Comparison of ENCODE assay signal across 18 cellular contexts in the genomic region with DNA sequence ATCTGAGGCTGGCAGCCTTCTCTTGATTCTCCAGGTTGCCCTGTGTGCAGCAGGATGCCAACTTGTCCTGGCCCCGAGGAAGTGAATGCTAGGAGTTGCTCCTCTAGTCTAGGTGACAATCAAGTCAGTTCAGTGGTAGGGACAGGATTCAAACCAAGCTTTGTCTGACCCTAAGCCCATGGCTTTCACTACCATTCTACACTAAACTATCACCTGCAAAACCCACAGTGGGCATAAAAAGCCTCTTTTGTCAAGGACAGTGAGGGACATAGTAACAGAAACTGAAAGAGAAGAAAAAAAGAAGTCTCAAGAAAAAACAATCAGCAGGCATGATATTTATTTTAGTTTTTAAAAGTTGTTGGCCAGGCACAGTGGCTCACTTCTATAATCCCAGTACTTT. TPM values are rescaled to one million over a fixed set of nuclear protein-coding genes. Genes with fewer than 3 reads are reported as not detected.
DNase-seq lines count a peak whose midpoint lies in the region; ATAC-seq and TF ChIP-seq lines count a peak whose summit lies in the region.
"Had no signal": no experiment of that assay in that cellular context is flagged by ENCODE, and none has a peak within 500 bp of the region (broad histone marks: within the 10 kb centered on the region; RNA-seq: fewer than 3 reads in every experiment).

No MANE protein-coding gene starts in this region.

- peaks cover 18 to 20% of the 10 kb centered on the region in 2 donors for H3K4me1 Mint-ChIP-seq in stimulated activated naive B cell treated with anti-CD40 and anti-IgM and Interleukin-4, amounts not matched to agents 10 μg/mL and 1 μg/mL and 100 μg/mL, for 72 hours
- peaks cover 28% of the 10 kb centered on the region for H3K4me1 Mint-ChIP-seq in MCF 10A (ENCODE audit: insufficient read depth, unreplicated experiment)

- WGBS in thyroid gland, 2 donors = 80 to 91% methylated on average over 1 of the region's 1 CpG

- H3K4me3 ChIP-seq in thyroid gland (replicated peaks in 1 of 3) = no peak overlapping the region

- DNase-seq in epithelial cell of prostate (ENCODE audit: low read depth, low spot score) (no peak), thyroid gland (no peak), left ventricle myocardium superior (no peak), MCF 10A (ENCODE audit: unreplicated experiment) (no peak)
- no peak for DNase-seq in stimulated activated naive B cell treated with anti-CD40 and anti-IgM and Interleukin-4, amounts not matched to agents 10 μg/mL and 1 μg/mL and 100 μg/mL, for 72 hours
- DNase-seq: activated CD4-positive, alpha-beta memory T cell treated with anti-CD3 and anti-CD28 coated beads for 36 hours; amygdala; C1 segment of cervical spinal cord; head of caudate nucleus; kidney; midbrain; NCI-H1417 treated with DMSO at 0.1 percent for 48 hours; substantia nigra had no signal

- ATAC-seq in GM19324 (IDR thresholded peaks at IDR 0.05; ENCODE audit: low FRiP score, unreplicated experiment) = peak; percentile 40
- peak; percentile 4 for ATAC-seq in HG03103 (IDR thresholded peaks at IDR 0.05; ENCODE audit: low read depth, unreplicated experiment)
- no peak for ATAC-seq in stimulated activated naive B cell treated with anti-CD40 and anti-IgM and Interleukin-4, amounts not matched to agents 10 μg/mL and 1 μg/mL and 100 μg/mL, for 72 hours (replicated peaks)
- no peak for ATAC-seq in HG02623 (IDR thresholded peaks at IDR 0.05; ENCODE audit: unreplicated experiment)
- ATAC-seq in left ventricle myocardium superior = no peak

- no peaks in the 10 kb centered on the region for H3K27me3 ChIP-seq in thyroid gland

- H3K27ac Mint-ChIP-seq in stimulated activated naive B cell treated with anti-CD40 and anti-IgM and Interleukin-4, amounts not matched to agents 10 μg/mL and 1 μg/mL and 100 μg/mL, for 72 hours = peak overlapping the region; percentile 20
- H3K27ac Mint-ChIP-seq in MCF 10A (ENCODE audit: low read depth, unreplicated experiment) = no peak overlapping the region
- H3K27ac Mint-ChIP-seq: activated CD4-positive, alpha-beta memory T cell treated with anti-CD3 and anti-CD28 coated beads for 36 hours; activated T-helper 1 cell treated with anti-CD3 and anti-CD28 coated beads, Interleukin-12 subunit alpha, Interleukin-12 subunit beta, Interleukin-2, Interleukin-4 antibody, amounts not matched to agents 30 ng/mL and 10 ng/mL and 1 ng/mL, durations not matched to agents 14 hours and 24 hours and 36 hours had no signal

- no peak for TF ChIP-seq CTCF in thyroid gland (IDR thresholded peaks at IDR 0.05)
- TF ChIP-seq CTCF in MCF 10A (IDR thresholded peaks at IDR 0.05; ENCODE audit: unreplicated experiment) = no peak

- H3K36me3 ChIP-seq in thyroid gland = no peaks in the 10 kb centered on the region

- no TSS peak for BruUV-seq in MCF 10A (replicated peaks; lab: Mats Ljungman, UMichigan)

- H3K9me3 ChIP-seq in thyroid gland = no peaks in the 10 kb centered on the region
- H3K9me3 ChIP-seq: SK-N-SH had no signal

- no peak for TF ChIP-seq POLR2A in thyroid gland (IDR thresholded peaks at IDR 0.05)

- H3K36me3 Mint-ChIP-seq in stimulated activated naive B cell treated with anti-CD40 and anti-IgM and Interleukin-4, amounts not matched to agents 10 μg/mL and 1 μg/mL and 100 μg/mL, for 72 hours = no peaks in the 10 kb centered on the region
- H3K36me3 Mint-ChIP-seq in MCF 10A (ENCODE audit: insufficient read depth, unreplicated experiment) = no peaks in the 10 kb centered on the region
- H3K36me3 Mint-ChIP-seq: activated CD4-positive, alpha-beta memory T cell treated with anti-CD3 and anti-CD28 coated beads for 36 hours had no signal

- CTCF ChIA-PET in MCF 10A (lab: Yijun Ruan, JAX) = interaction anchor here (0.6 to 1.2 kb wide), 4 partner anchors 37 to 430 kb away, joined by 3 to 5 read pairs (median 4); no protein-coding TSS in a partner anchor

- no peaks in the 10 kb centered on the region for H3K27me3 Mint-ChIP-seq in stimulated activated naive B cell treated with anti-CD40 and anti-IgM and Interleukin-4, amounts not matched to agents 10 μg/mL and 1 μg/mL and 100 μg/mL, for 72 hours
- H3K27me3 Mint-ChIP-seq in MCF 10A (ENCODE audit: insufficient read depth, unreplicated experiment) = no peaks in the 10 kb centered on the region
- H3K27me3 Mint-ChIP-seq: activated CD4-positive, alpha-beta memory T cell treated with anti-CD3 and anti-CD28 coated beads for 36 hours had no signal

- H3K9me3 Mint-ChIP-seq in stimulated activated naive B cell treated with anti-CD40 and anti-IgM and Interleukin-4, amounts not matched to agents 10 μg/mL and 1 μg/mL and 100 μg/mL, for 72 hours = no peaks in the 10 kb centered on the region
- no peaks in the 10 kb centered on the region for H3K9me3 Mint-ChIP-seq in MCF 10A (ENCODE audit: unreplicated experiment)
- H3K9me3 Mint-ChIP-seq: activated CD4-positive, alpha-beta memory T cell treated with anti-CD3 and anti-CD28 coated beads for 36 hours; activated T-helper 1 cell treated with anti-CD3 and anti-CD28 coated beads, Interleukin-12 subunit alpha, Interleukin-12 subunit beta, Interleukin-2, Interleukin-4 antibody, amounts not matched to agents 30 ng/mL and 10 ng/mL and 1 ng/mL, durations not matched to agents 14 hours and 24 hours and 36 hours had no signal

- H3K27ac ChIP-seq in epithelial cell of prostate (peak overlapping the region; percentile 42), thyroid gland (no peak overlapping the region)

- no peaks in the 10 kb centered on the region for H3K4me1 ChIP-seq in thyroid gland

- POLR2A ChIA-PET in MCF 10A (lab: Yijun Ruan, JAX) = no interaction called here

- H3K4me3 Mint-ChIP-seq in stimulated activated naive B cell treated with anti-CD40 and anti-IgM and Interleukin-4, amounts not matched to agents 10 μg/mL and 1 μg/mL and 100 μg/mL, for 72 hours = no peak overlapping the region
- no peak overlapping the region for H3K4me3 Mint-ChIP-seq in MCF 10A (ENCODE audit: unreplicated experiment)
- H3K4me3 Mint-ChIP-seq: activated CD4-positive, alpha-beta memory T cell treated with anti-CD3 and anti-CD28 coated beads for 36 hours; activated T-helper 1 cell treated with anti-CD3 and anti-CD28 coated beads, Interleukin-12 subunit alpha, Interleukin-12 subunit beta, Interleukin-2, Interleukin-4 antibody, amounts not matched to agents 30 ng/mL and 10 ng/mL and 1 ng/mL, durations not matched to agents 14 hours and 24 hours and 36 hours had no signal

- intact Hi-C loops in thyroid gland (cut with DNase I) (no loop called here), left ventricle myocardium superior (cut with micrococcal nuclease) (no loop called here), MCF 10A (cut with micrococcal nuclease) (no loop called here)

RNA-seq across cellular contexts. Expression of a gene that starts 33.5 kb away (rescaled TPM):
- total RNA-seq in thyroid gland = 1 to 10 TPM; 2.5 to 5.1 (median 3.6) TPM
- 2.5 TPM for total RNA-seq in left ventricle myocardium superior
- total RNA-seq in MCF 10A (2022) = 7.5 and 16.4 TPM in 2 replicates
- total RNA-seq: activated CD4-positive, alpha-beta memory T cell treated with anti-CD3 and anti-CD28 coated beads for 36 hours; activated T-helper 1 cell treated with anti-CD3 and anti-CD28 coated beads, Interleukin-12 subunit alpha, Interleukin-12 subunit beta, Interleukin-2, Interleukin-4 antibody, amounts not matched to agents 30 ng/mL and 10 ng/mL and 1 ng/mL, durations not matched to agents 14 hours and 24 hours and 36 hours had no signal

Comparison
In these comparisons a context has a peak if more than half of its experiments do, and no peak if none do; other contexts are left out.
1. ATAC-seq: peak in GM19324 (single experiment) and HG03103 (single experiment); none in stimulated activated naive B cell treated with anti-CD40 and anti-IgM and Interleukin-4, amounts not matched to agents 10 μg/mL and 1 μg/mL and 100 μg/mL, for 72 hours (0 of 2), HG02623 (single experiment) and left ventricle myocardium superior (single experiment).